ENCODE assay signal across 24 cellular contexts in the genomic region with DNA sequence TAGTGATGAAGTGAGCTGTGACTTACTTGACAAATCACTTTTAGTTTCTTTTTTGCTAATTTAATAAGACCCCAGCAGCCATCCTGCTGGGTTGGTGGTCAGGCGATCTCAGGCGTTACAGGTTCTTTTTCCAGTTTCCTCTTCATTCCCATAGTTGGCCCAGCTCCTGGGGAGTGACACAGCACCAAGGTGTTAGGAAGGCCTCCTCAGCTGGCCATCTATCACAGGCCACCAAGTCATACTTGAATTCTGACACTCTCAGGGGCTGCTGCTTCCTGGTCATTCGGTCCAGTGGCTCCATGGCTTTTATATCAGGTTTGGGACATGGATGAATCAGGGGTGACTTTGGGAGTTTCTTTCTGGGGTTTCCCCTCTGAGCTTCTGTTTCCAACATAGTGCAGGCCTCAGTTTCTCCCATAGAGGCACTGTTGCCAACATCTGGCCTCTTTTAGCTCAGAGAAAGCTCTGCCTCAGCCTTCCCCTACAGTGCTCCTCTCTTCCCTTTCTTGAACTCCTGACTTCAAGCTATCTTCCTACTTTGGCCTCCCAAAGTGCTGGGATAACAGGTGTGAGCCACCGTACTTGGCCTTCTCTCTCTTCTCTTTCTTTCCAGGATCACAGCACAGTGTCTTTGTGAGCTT.
"Had no signal": no experiment of that assay in that cellular context is flagged by ENCODE, and none has a peak within 500 bp of the region (broad histone marks: within the 10 kb centered on the region; RNA-seq: fewer than 3 reads in every experiment).

No MANE protein-coding gene starts in this region.

- H3K36me3 ChIP-seq: colonic mucosa, esophagus squamous epithelium, neutrophil, pancreas, stomach, thyroid gland had no signal

- H3K36me3 Mint-ChIP-seq: immature natural killer cell; memory B cell; natural killer cell; stimulated activated effector memory CD8-positive, alpha-beta T cell treated with anti-CD3 and anti-CD28 coated beads, Interleukin-12 subunit alpha, Interleukin-12 subunit beta, amount 100 ng/mL, for 72 hours; type B pancreatic cell had no signal

- H3K27ac Mint-ChIP-seq: dendritic cell treated with granulocyte-macrophage colony-stimulating factor and Interleukin-4, amounts not matched to agents 40 ng/mL and 50 ng/mL, for 4 days; memory B cell; natural killer cell; stimulated activated effector memory CD8-positive, alpha-beta T cell treated with anti-CD3 and anti-CD28 coated beads, Interleukin-12 subunit alpha, Interleukin-12 subunit beta, amount 100 ng/mL, for 72 hours; type B pancreatic cell had no signal

- H3K4me3 ChIP-seq: colonic mucosa, esophagus squamous epithelium, lung, pancreas, stomach, thyroid gland had no signal

- DNase-seq: colonic mucosa; effector memory CD4-positive, alpha-beta T cell; erythroblast; esophagus squamous epithelium; foreskin melanocyte; hypothalamus; immature natural killer cell; islet precursor cell; natural killer cell; pancreas; retina; stimulated activated CD4-positive, alpha-beta T cell treated with anti-CD3 and anti-CD28 coated beads, Interleukin-2, amount 100 ng/mL, for 24 hours; stimulated activated CD4-positive, alpha-beta T cell treated with anti-CD3 and anti-CD28 coated beads, Interleukin-4, amount 100 ng/mL, for 24 hours; stimulated activated naive CD4-positive, alpha-beta T cell treated with Interleukin-2 at 50 U/mL for 16 hours; stomach; thyroid gland had no signal

- H3K27me3 ChIP-seq: colonic mucosa, esophagus squamous epithelium, pancreas, stomach, thyroid gland had no signal

- H3K9me3 Mint-ChIP-seq: dendritic cell treated with granulocyte-macrophage colony-stimulating factor and Interleukin-4, amounts not matched to agents 40 ng/mL and 50 ng/mL, for 4 days; immature natural killer cell; natural killer cell; type B pancreatic cell had no signal

- H3K27me3 Mint-ChIP-seq: memory B cell had no signal

- H3K4me1 ChIP-seq: colonic mucosa, esophagus squamous epithelium, pancreas, stomach, thyroid gland had no signal

- ATAC-seq: left lobe of liver; natural killer cell; pancreas; sciatic nerve; stimulated activated effector memory CD8-positive, alpha-beta T cell treated with anti-CD3 and anti-CD28 coated beads, Interleukin-12 subunit alpha, Interleukin-12 subunit beta, amount 100 ng/mL, for 72 hours had no signal

- H3K27ac ChIP-seq: colonic mucosa, esophagus squamous epithelium, neutrophil, pancreas, stomach, thyroid gland had no signal

- H3K9me3 ChIP-seq: colonic mucosa, esophagus squamous epithelium, neutrophil, pancreas, stomach, thyroid gland had no signal

- H3K4me3 Mint-ChIP-seq: dendritic cell treated with granulocyte-macrophage colony-stimulating factor and Interleukin-4, amounts not matched to agents 40 ng/mL and 50 ng/mL, for 4 days; immature natural killer cell; memory B cell; natural killer cell; stimulated activated effector memory CD8-positive, alpha-beta T cell treated with anti-CD3 and anti-CD28 coated beads, Interleukin-12 subunit alpha, Interleukin-12 subunit beta, amount 100 ng/mL, for 72 hours; type B pancreatic cell had no signal

- H3K4me1 Mint-ChIP-seq: immature natural killer cell; memory B cell; natural killer cell; stimulated activated effector memory CD8-positive, alpha-beta T cell treated with anti-CD3 and anti-CD28 coated beads, Interleukin-12 subunit alpha, Interleukin-12 subunit beta, amount 100 ng/mL, for 72 hours had no signal
